In the genomic region with DNA sequence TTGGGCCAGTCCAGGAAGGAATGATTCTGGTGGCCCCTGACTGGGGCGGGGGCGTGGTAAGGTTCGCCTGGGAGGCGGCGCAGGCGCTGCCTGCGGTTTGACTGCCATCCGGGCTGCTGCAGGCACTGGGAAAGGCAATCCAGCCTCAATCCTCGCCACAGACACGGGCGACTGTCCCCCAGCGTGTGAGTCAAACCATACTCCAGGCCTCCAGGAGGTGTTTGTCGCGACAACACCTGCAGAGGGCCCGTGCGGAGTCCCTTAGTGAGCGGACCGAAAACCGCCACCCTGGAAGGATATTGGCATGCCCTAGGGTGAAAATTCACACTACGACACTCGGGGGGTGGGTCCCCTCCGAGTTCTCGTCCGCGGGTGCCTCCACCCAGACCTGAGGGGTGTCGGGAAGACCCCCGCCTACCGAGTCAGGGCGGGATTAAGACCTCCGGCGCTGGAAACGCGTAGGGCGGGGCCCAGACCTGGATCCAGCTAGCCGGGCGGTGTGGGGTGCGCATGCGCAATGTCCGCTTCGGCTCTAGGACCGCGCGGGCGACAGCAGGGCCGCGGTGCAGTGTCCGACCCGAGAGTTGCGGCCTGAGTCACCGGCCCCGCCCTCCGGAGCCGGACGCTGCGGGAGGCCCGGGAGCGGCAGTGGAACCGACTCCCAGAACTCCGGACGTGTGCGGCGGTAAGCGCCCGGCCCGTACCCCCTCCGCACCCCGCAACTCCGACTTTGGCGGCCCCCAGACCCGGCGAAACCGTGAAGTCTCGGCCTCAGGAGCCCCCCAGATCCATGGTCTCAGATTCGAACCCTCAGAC, we compare ENCODE assay signal across 8 cellular contexts. TPM values are rescaled to one million over a fixed set of nuclear protein-coding genes. Genes with fewer than 3 reads are reported as not detected.
DNase-seq lines count a peak whose midpoint lies in the region; ATAC-seq, FAIRE-seq and TF ChIP-seq lines count a peak whose summit lies in the region.

A gene (plus strand): TSS at position 594 of the 816 bp plus-strand sequence. CDS start 946 bp downstream, outside the sequence.

- peak within 1 kb of the TSS; percentile 95 to 99 for H3K27ac Mint-ChIP-seq in activated naive CD4-positive, alpha-beta T cell treated with anti-CD3 and anti-CD28 coated beads, Interleukin-2, amount 50 U/mL, for 72 hours
- H3K27ac Mint-ChIP-seq in glutamatergic neuron (ENCODE audit: unreplicated experiment), result peak within 1 kb of the TSS; percentile 91

- WGBS in pancreas, 2 donors, result 0% methylated on average over 63 to 74 of the region's 74 CpGs

- FAIRE-seq in pancreas (lab: Jason Lieb, UNC), result no peak

- peaks cover 12% of the 10 kb centered on the region for H3K27me3 Mint-ChIP-seq in glutamatergic neuron (ENCODE audit: unreplicated experiment)

- peak within 1 kb of the TSS; percentile 98 for H3K4me3 Mint-ChIP-seq in glutamatergic neuron (ENCODE audit: unreplicated experiment)

- peak within 1 kb of the TSS; percentile 86 to 97 (median 96) for H3K27ac ChIP-seq in pancreas
- peak within 1 kb of the TSS; percentile 99 to 100 for H3K27ac ChIP-seq in tibial artery

- peaks cover 7% of the 10 kb centered on the region for H3K4me1 Mint-ChIP-seq in glutamatergic neuron (ENCODE audit: low read depth, unreplicated experiment)

- intact Hi-C loops in pancreas (cut with DNase I), result no loop called here
- intact Hi-C loops in tibial artery (cut with DNase I; ENCODE audit: low total_unique reads), result no loop called here

- no peaks in the 10 kb centered on the region for H3K9me3 ChIP-seq in pancreas
- H3K9me3 ChIP-seq in tibial artery, result no peaks in the 10 kb centered on the region

- ATAC-seq in HG02588 (IDR thresholded peaks at IDR 0.05; ENCODE audit: unreplicated experiment), result peak; percentile 83
- peak; percentile 87 for ATAC-seq in SK-N-SH treated with all-trans-retinoic acid at 6 μM for 48 hours
- ATAC-seq in activated naive CD4-positive, alpha-beta T cell treated with anti-CD3 and anti-CD28 coated beads, Interleukin-2, amount 50 U/mL, for 72 hours, result peak; percentile 75 to 78
- ATAC-seq in pancreas, result peak; percentile 88 to 95 (median 92)

- TF ChIP-seq CTCF in GM10266 (IDR thresholded peaks at IDR 0.05; ENCODE audit: control insufficient read depth, insufficient read depth, low read depth, missing control alignments), result peak; percentile 5
- no peak for TF ChIP-seq CTCF in glutamatergic neuron (IDR thresholded peaks at IDR 0.05; ENCODE audit: partially characterized antibody, unreplicated experiment)
- TF ChIP-seq CTCF in pancreas (IDR thresholded peaks at IDR 0.05), result no peak
- peak in 1 of 2 experiments; percentile 23 for TF ChIP-seq CTCF in tibial artery (IDR thresholded peaks at IDR 0.05)

- peaks cover 20 to 25% of the 10 kb centered on the region in 2 donors for H3K36me3 Mint-ChIP-seq in activated naive CD4-positive, alpha-beta T cell treated with anti-CD3 and anti-CD28 coated beads, Interleukin-2, amount 50 U/mL, for 72 hours
- peaks cover 8% of the 10 kb centered on the region for H3K36me3 Mint-ChIP-seq in glutamatergic neuron (ENCODE audit: unreplicated experiment)

- H3K27me3 ChIP-seq in pancreas (no peaks in the 10 kb centered on the region), tibial artery (no peaks in the 10 kb centered on the region)

- peaks cover 0 to 17% (median 0%) of the 10 kb centered on the region in 3 donors for H3K36me3 ChIP-seq in pancreas
- peaks cover 22 to 29% (median 27%) of the 10 kb centered on the region in 3 donors for H3K36me3 ChIP-seq in tibial artery

- peak; percentile 98 for DNase-seq in GM10266 (ENCODE audit: extremely low spot score)
- peak; percentile 91 for DNase-seq in NCI-H1092 (lab: John Stamatoyannopoulos, UW)
- DNase-seq in activated naive CD4-positive, alpha-beta T cell treated with anti-CD3 and anti-CD28 coated beads, Interleukin-2, amount 50 U/mL, for 72 hours (ENCODE audit: low spot score in 2 of 2), result peak; percentile 89 to 96
- DNase-seq in glutamatergic neuron, result peak; percentile 99
- peak; percentile 96 to 99 (median 97) for DNase-seq in pancreas
- DNase-seq in tibial artery, result peak; percentile 96 to 99

- H3K4me3 ChIP-seq in pancreas (peak within 1 kb of the TSS; percentile 68 to 95 (median 80)), tibial artery (peak within 1 kb of the TSS; percentile 94 to 95)

- peaks cover 0 to 18% (median 0%) of the 10 kb centered on the region in 3 donors for H3K4me1 ChIP-seq in pancreas
- peaks cover 0 to 35% (median 30%) of the 10 kb centered on the region in 4 donors for H3K4me1 ChIP-seq in tibial artery

- H3K9me3 Mint-ChIP-seq in activated naive CD4-positive, alpha-beta T cell treated with anti-CD3 and anti-CD28 coated beads, Interleukin-2, amount 50 U/mL, for 72 hours, result peaks cover 4 to 5% of the 10 kb centered on the region in 2 donors
- H3K9me3 Mint-ChIP-seq in glutamatergic neuron (ENCODE audit: unreplicated experiment), result peaks cover 12% of the 10 kb centered on the region

TF ChIP-seq in SK-N-SH treated with all-trans-retinoic acid at 6 μM for 48 hours, 23 proteins besides CTCF, POLR2A, EP300 and RAD21:
- TF ChIP-seq, protein P1, sequence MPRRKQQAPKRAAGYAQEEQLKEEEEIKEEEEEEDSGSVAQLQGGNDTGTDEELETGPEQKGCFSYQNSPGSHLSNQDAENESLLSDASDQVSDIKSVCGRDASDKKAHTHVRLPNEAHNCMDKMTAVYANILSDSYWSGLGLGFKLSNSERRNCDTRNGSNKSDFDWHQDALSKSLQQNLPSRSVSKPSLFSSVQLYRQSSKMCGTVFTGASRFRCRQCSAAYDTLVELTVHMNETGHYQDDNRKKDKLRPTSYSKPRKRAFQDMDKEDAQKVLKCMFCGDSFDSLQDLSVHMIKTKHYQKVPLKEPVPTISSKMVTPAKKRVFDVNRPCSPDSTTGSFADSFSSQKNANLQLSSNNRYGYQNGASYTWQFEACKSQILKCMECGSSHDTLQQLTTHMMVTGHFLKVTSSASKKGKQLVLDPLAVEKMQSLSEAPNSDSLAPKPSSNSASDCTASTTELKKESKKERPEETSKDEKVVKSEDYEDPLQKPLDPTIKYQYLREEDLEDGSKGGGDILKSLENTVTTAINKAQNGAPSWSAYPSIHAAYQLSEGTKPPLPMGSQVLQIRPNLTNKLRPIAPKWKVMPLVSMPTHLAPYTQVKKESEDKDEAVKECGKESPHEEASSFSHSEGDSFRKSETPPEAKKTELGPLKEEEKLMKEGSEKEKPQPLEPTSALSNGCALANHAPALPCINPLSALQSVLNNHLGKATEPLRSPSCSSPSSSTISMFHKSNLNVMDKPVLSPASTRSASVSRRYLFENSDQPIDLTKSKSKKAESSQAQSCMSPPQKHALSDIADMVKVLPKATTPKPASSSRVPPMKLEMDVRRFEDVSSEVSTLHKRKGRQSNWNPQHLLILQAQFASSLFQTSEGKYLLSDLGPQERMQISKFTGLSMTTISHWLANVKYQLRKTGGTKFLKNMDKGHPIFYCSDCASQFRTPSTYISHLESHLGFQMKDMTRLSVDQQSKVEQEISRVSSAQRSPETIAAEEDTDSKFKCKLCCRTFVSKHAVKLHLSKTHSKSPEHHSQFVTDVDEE (CRISPR knock-in tag; IDR thresholded peaks at IDR 0.05), result 0 out of 2 replicates have a peak, but pooled peaks have one; percentile 39
- no peak for TF ChIP-seq BACH2 (CRISPR knock-in tag; IDR thresholded peaks at IDR 0.05; ENCODE audit: borderline replicate concordance)

RNA-seq across cellular contexts. Expression of the gene that starts here (rescaled TPM):
- 100 to 1,000 TPM; 234 to 377 TPM for total RNA-seq in activated naive CD4-positive, alpha-beta T cell treated with anti-CD3 and anti-CD28 coated beads, Interleukin-2, amount 50 U/mL, for 72 hours
- total RNA-seq in glutamatergic neuron (ENCODE audit: unreplicated experiment) (478 TPM), pancreas (100 to 1,000 TPM; 124 to 273 (median 175) TPM)
- polyA plus RNA-seq in pancreas, result 100 to 1,000 TPM; 260 to 271 TPM

Comparison
In these comparisons a context has a peak if more than half of its experiments do, and no peak if none do; other contexts are left out.
1. Peak in every context shown above with its lines: DNase-seq, ATAC-seq, H3K4me3 ChIP-seq and H3K27ac ChIP-seq.